In genomic region chr2:171165967-171166327, GRCh38 we compare ENCODE assay signal across 32 cellular contexts.
"Had no signal": no experiment of that assay in that cellular context is flagged by ENCODE, and none has a peak within 500 bp of the region (broad histone marks: within the 10 kb centered on the region; RNA-seq: fewer than 3 reads in every experiment).

No MANE protein-coding gene starts in this region.

- H3K36me3 ChIP-seq: Peyer's patch, SJSA1 had no signal

- ATAC-seq: activated CD8-positive, alpha-beta memory T cell treated with anti-CD3 and anti-CD28 coated beads, Interleukin-2, amount 10 ng/mL, durations not matched to agents 7 days and 5 days; activated naive CD8-positive, alpha-beta T cell treated with anti-CD3 and anti-CD28 coated beads, Interleukin-2, amount 50 U/mL, for 24 hours; PC-3 had no signal

- H3K27me3 Mint-ChIP-seq: activated CD4-positive, alpha-beta memory T cell treated with anti-CD3 and anti-CD28 coated beads for 36 hours; activated CD8-positive, alpha-beta memory T cell treated with anti-CD3 and anti-CD28 coated beads, Interleukin-2, amount 10 ng/mL, durations not matched to agents 7 days and 5 days; activated naive CD4-positive, alpha-beta T cell treated with anti-CD3 and anti-CD28 coated beads, Interleukin-2, amount 10 ng/mL, durations not matched to agents 7 days and 5 days; activated naive CD8-positive, alpha-beta T cell; brain had no signal

- H3K27me3 ChIP-seq: Peyer's patch, SJSA1 had no signal

- H3K4me3 Mint-ChIP-seq: activated CD4-positive, alpha-beta memory T cell treated with anti-CD3 and anti-CD28 coated beads for 36 hours; activated CD8-positive, alpha-beta memory T cell treated with anti-CD3 and anti-CD28 coated beads, Interleukin-2, amount 10 ng/mL, durations not matched to agents 7 days and 5 days; activated naive CD4-positive, alpha-beta T cell treated with anti-CD3 and anti-CD28 coated beads, Interleukin-2, amount 10 ng/mL, durations not matched to agents 7 days and 5 days; activated naive CD8-positive, alpha-beta T cell; activated naive CD8-positive, alpha-beta T cell treated with anti-CD3 and anti-CD28 coated beads, Interleukin-2, amount 50 U/mL, for 24 hours; brain; T-helper 1 cell treated with Interleukin-12 subunit alpha and Interleukin-12 subunit beta and Interleukin-4 antibody, amounts not matched to agents 30 μg/mL and 1 μg/mL, for 36 hours; T-helper 2 cell treated with Interferon-gamma antibody and Interleukin-4, amounts not matched to agents 5 μg/mL and 100 μg/mL, for 36 hours had no signal

- DNase-seq: activated CD4-positive, alpha-beta memory T cell treated with anti-CD3 and anti-CD28 coated beads for 36 hours; activated CD4-positive, alpha-beta T cell treated with anti-CD3 and anti-CD28 coated beads, Interleukin-2, amount 50 U/mL, for 1 hour; activated CD8-positive, alpha-beta memory T cell treated with anti-CD3 and anti-CD28 coated beads, Interleukin-2, amount 10 ng/mL, durations not matched to agents 7 days and 5 days; activated CD8-positive, alpha-beta memory T cell treated with anti-CD3 and anti-CD28 coated beads, Interleukin-2, amount 50 U/mL, for 48 hours; activated effector memory CD4-positive, alpha-beta T cell treated with Interleukin-2 at 50 U/mL for 16 hours; activated naive CD4-positive, alpha-beta T cell treated with anti-CD3 and anti-CD28 coated beads, Interleukin-2, amount 10 ng/mL, durations not matched to agents 7 days and 5 days; activated naive CD8-positive, alpha-beta T cell treated with anti-CD3 and anti-CD28 coated beads, Interleukin-2, amount 50 U/mL, for 24 hours; activated T-cell treated with anti-CD3 and anti-CD28 coated beads, Interleukin-2, amount 50 U/mL, for 48 hours; anterior cingulate cortex; caudate nucleus; cerebellar nuclear complex; Karpas-422; NCI-H1048; NCI-H1105 treated with DMSO at 0.1 percent for 48 hours; NCI-H1436; NCI-H1694; NCI-H1930; NCI-H2081 treated with DMSO at 0.1 percent for 48 hours; NCI-H510A; NCI-H526; NCI-H748 treated with DMSO at 0.1 percent for 48 hours; NK-92 treated with Interleukin-12 subunit alpha and Interleukin-12 subunit beta, amount 100 ng/mL, for 24 hours; PC-3; Peyer's patch; RPMI8226; SHP77 treated with DMSO at 0.1 percent for 48 hours; SK-N-SH had no signal

- H3K36me3 Mint-ChIP-seq: activated CD4-positive, alpha-beta memory T cell treated with anti-CD3 and anti-CD28 coated beads for 36 hours; activated CD8-positive, alpha-beta memory T cell treated with anti-CD3 and anti-CD28 coated beads, Interleukin-2, amount 10 ng/mL, durations not matched to agents 7 days and 5 days; activated naive CD4-positive, alpha-beta T cell treated with anti-CD3 and anti-CD28 coated beads, Interleukin-2, amount 10 ng/mL, durations not matched to agents 7 days and 5 days; activated naive CD8-positive, alpha-beta T cell; brain had no signal

- H3K9me3 ChIP-seq: Peyer's patch, SJSA1, SK-N-SH had no signal

- H3K9me3 Mint-ChIP-seq: activated CD4-positive, alpha-beta memory T cell treated with anti-CD3 and anti-CD28 coated beads for 36 hours; activated naive CD4-positive, alpha-beta T cell treated with anti-CD3 and anti-CD28 coated beads, Interleukin-2, amount 10 ng/mL, durations not matched to agents 7 days and 5 days; activated naive CD8-positive, alpha-beta T cell treated with anti-CD3 and anti-CD28 coated beads, Interleukin-2, amount 50 U/mL, for 24 hours; brain; T-helper 1 cell treated with Interleukin-12 subunit alpha and Interleukin-12 subunit beta and Interleukin-4 antibody, amounts not matched to agents 30 μg/mL and 1 μg/mL, for 36 hours; T-helper 2 cell treated with Interferon-gamma antibody and Interleukin-4, amounts not matched to agents 5 μg/mL and 100 μg/mL, for 36 hours had no signal

- H3K27ac ChIP-seq: Peyer's patch, SJSA1 had no signal

- H3K4me2 ChIP-seq: SK-N-SH had no signal

- H3K27ac Mint-ChIP-seq: activated CD4-positive, alpha-beta memory T cell treated with anti-CD3 and anti-CD28 coated beads for 36 hours; activated CD8-positive, alpha-beta memory T cell treated with anti-CD3 and anti-CD28 coated beads, Interleukin-2, amount 10 ng/mL, durations not matched to agents 7 days and 5 days; activated naive CD4-positive, alpha-beta T cell treated with anti-CD3 and anti-CD28 coated beads, Interleukin-2, amount 10 ng/mL, durations not matched to agents 7 days and 5 days; activated naive CD8-positive, alpha-beta T cell; activated naive CD8-positive, alpha-beta T cell treated with anti-CD3 and anti-CD28 coated beads, Interleukin-2, amount 50 U/mL, for 24 hours; brain; T-helper 1 cell treated with Interleukin-12 subunit alpha and Interleukin-12 subunit beta and Interleukin-4 antibody, amounts not matched to agents 30 μg/mL and 1 μg/mL, for 36 hours; T-helper 2 cell treated with Interferon-gamma antibody and Interleukin-4, amounts not matched to agents 5 μg/mL and 100 μg/mL, for 36 hours had no signal

- H3K4me3 ChIP-seq: Peyer's patch, SJSA1 had no signal

- H3K9me2 ChIP-seq: SK-N-SH had no signal

- H3K4me1 ChIP-seq: SJSA1 had no signal
